2 cellular contexts compared by ENCODE assay signal in the genomic region with DNA sequence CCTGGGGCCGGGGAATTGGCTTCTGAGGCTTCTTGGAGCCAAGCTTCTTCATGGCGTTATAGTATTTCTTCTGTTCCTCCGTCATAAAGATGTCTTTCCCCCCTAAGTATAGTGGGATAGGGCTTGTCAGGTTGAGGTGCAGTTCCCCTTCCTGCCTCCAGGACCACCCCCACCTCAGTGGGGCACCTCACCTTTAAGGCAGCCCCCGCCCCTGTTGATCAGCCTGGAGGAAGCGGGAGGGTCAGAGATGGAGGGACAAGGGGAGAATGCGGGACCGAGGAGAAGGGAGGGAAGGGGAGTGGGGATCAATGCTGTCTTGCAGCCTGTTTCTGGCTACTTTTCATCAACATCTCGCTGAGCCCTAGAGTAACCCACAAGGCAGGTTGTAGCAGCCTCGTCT.
TF ChIP-seq lines count a peak whose summit lies in the region.

No MANE protein-coding gene starts in this region.

TF ChIP-seq in SK-N-SH, 30 proteins besides CTCF, POLR2A, EP300 and RAD21 (continued from another document):
- TF ChIP-seq JUND (IDR thresholded peaks at IDR 0.05) (no peak), TEAD4 (IDR thresholded peaks at IDR 0.05; ENCODE audit: borderline replicate concordance, insufficient read depth) (no peak)
TF ChIP-seq in SK-N-SH: peak in this region for 0.

TF ChIP-seq in SK-N-SH treated with all-trans-retinoic acid at 6 μM for 48 hours, 23 proteins besides CTCF, POLR2A, EP300 and RAD21 (continued from another document):
- TF ChIP-seq, protein P1, sequence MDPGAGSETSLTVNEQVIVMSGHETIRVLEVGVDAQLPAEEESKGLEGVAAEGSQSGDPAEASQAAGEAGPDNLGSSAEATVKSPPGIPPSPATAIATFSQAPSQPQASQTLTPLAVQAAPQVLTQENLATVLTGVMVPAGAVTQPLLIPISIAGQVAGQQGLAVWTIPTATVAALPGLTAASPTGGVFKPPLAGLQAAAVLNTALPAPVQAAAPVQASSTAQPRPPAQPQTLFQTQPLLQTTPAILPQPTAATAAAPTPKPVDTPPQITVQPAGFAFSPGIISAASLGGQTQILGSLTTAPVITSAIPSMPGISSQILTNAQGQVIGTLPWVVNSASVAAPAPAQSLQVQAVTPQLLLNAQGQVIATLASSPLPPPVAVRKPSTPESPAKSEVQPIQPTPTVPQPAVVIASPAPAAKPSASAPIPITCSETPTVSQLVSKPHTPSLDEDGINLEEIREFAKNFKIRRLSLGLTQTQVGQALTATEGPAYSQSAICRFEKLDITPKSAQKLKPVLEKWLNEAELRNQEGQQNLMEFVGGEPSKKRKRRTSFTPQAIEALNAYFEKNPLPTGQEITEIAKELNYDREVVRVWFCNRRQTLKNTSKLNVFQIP (CRISPR knock-in tag; IDR thresholded peaks at IDR 0.05; ENCODE audit: borderline replicate concordance, low read depth), result no peak
- TF ChIP-seq, protein P2, sequence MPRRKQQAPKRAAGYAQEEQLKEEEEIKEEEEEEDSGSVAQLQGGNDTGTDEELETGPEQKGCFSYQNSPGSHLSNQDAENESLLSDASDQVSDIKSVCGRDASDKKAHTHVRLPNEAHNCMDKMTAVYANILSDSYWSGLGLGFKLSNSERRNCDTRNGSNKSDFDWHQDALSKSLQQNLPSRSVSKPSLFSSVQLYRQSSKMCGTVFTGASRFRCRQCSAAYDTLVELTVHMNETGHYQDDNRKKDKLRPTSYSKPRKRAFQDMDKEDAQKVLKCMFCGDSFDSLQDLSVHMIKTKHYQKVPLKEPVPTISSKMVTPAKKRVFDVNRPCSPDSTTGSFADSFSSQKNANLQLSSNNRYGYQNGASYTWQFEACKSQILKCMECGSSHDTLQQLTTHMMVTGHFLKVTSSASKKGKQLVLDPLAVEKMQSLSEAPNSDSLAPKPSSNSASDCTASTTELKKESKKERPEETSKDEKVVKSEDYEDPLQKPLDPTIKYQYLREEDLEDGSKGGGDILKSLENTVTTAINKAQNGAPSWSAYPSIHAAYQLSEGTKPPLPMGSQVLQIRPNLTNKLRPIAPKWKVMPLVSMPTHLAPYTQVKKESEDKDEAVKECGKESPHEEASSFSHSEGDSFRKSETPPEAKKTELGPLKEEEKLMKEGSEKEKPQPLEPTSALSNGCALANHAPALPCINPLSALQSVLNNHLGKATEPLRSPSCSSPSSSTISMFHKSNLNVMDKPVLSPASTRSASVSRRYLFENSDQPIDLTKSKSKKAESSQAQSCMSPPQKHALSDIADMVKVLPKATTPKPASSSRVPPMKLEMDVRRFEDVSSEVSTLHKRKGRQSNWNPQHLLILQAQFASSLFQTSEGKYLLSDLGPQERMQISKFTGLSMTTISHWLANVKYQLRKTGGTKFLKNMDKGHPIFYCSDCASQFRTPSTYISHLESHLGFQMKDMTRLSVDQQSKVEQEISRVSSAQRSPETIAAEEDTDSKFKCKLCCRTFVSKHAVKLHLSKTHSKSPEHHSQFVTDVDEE (CRISPR knock-in tag; IDR thresholded peaks at IDR 0.05), result no peak
- TF ChIP-seq, protein P3, sequence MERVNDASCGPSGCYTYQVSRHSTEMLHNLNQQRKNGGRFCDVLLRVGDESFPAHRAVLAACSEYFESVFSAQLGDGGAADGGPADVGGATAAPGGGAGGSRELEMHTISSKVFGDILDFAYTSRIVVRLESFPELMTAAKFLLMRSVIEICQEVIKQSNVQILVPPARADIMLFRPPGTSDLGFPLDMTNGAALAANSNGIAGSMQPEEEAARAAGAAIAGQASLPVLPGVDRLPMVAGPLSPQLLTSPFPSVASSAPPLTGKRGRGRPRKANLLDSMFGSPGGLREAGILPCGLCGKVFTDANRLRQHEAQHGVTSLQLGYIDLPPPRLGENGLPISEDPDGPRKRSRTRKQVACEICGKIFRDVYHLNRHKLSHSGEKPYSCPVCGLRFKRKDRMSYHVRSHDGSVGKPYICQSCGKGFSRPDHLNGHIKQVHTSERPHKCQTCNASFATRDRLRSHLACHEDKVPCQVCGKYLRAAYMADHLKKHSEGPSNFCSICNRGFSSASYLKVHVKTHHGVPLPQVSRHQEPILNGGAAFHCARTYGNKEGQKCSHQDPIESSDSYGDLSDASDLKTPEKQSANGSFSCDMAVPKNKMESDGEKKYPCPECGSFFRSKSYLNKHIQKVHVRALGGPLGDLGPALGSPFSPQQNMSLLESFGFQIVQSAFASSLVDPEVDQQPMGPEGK (CRISPR knock-in tag; IDR thresholded peaks at IDR 0.05; ENCODE audit: borderline replicate concordance), result no peak
- no peak for TF ChIP-seq TOX (CRISPR knock-in tag; IDR thresholded peaks at IDR 0.05; ENCODE audit: borderline replicate concordance)
- TF ChIP-seq RARB (CRISPR knock-in tag; IDR thresholded peaks at IDR 0.05), result no peak
- no peak for TF ChIP-seq CSDC2 (CRISPR knock-in tag; IDR thresholded peaks at IDR 0.05)
- TF ChIP-seq, protein P4, sequence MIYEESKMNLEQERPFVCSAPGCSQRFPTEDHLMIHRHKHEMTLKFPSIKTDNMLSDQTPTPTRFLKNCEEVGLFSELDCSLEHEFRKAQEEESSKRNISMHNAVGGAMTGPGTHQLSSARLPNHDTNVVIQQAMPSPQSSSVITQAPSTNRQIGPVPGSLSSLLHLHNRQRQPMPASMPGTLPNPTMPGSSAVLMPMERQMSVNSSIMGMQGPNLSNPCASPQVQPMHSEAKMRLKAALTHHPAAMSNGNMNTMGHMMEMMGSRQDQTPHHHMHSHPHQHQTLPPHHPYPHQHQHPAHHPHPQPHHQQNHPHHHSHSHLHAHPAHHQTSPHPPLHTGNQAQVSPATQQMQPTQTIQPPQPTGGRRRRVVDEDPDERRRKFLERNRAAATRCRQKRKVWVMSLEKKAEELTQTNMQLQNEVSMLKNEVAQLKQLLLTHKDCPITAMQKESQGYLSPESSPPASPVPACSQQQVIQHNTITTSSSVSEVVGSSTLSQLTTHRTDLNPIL (CRISPR knock-in tag; IDR thresholded peaks at IDR 0.05; ENCODE audit: low read depth), result no peak
- no peak for TF ChIP-seq PPARA (CRISPR knock-in tag; IDR thresholded peaks at IDR 0.05; ENCODE audit: borderline replicate concordance)
- TF ChIP-seq ZNF70 (CRISPR knock-in tag; IDR thresholded peaks at IDR 0.05), result no peak
